In genomic region chr20:47019106-47019824, GRCh38 we compare ENCODE assay signal across 12 cellular contexts.
A peak's percentile ranks its signal among the peaks of the same experiment; 100 is the strongest.
DNase-seq lines count a peak whose midpoint lies in the region; ATAC-seq and TF ChIP-seq lines count a peak whose summit lies in the region.
"Had no signal": no experiment of that assay in that cellular context is flagged by ENCODE, and none has a peak within 500 bp of the region (broad histone marks: within the 10 kb centered on the region; RNA-seq: fewer than 3 reads in every experiment).

No MANE protein-coding gene starts in this region.

- H3K27me3 ChIP-seq in SK-N-SH (ENCODE audit: insufficient read depth) (no peaks in the 10 kb centered on the region; the same call in 1 of the 2 replicates), heart left ventricle (no peaks in the 10 kb centered on the region), PC-9 (ENCODE audit: insufficient read depth, low read depth) (peaks cover 66% of the 10 kb centered on the region)

- no TSS peak for BruUV-seq in PC-9 (replicated peaks; lab: Mats Ljungman, UMichigan)

- no peak for TF ChIP-seq POLR2A in heart left ventricle (IDR thresholded peaks at IDR 0.05)

- no peaks in the 10 kb centered on the region for H3F3A ChIP-seq in SK-N-SH (replicated peaks; ENCODE audit: insufficient read depth)
- H3F3A ChIP-seq in PC-9 (ENCODE audit: insufficient read depth, low read depth), result no peaks in the 10 kb centered on the region

- ATAC-seq in heart left ventricle (peak in 3 of 4 donors; percentile 37 to 71 (median 54)), GM21447 (IDR thresholded peaks at IDR 0.05; ENCODE audit: unreplicated experiment) (no peak)

- H2AFZ ChIP-seq in SK-N-SH (ENCODE audit: low read depth) (no peak overlapping the region), PC-9 (no peak overlapping the region)

- H3K9me2 ChIP-seq in SK-N-SH (no peaks in the 10 kb centered on the region), PC-9 (ENCODE audit: insufficient read depth) (no peaks in the 10 kb centered on the region)

- TF ChIP-seq CTCF in SK-N-SH (IDR thresholded peaks at IDR 0.05) (no peak), heart left ventricle (IDR thresholded peaks at IDR 0.05) (no peak), PC-9 (conservative IDR thresholded peaks at IDR 0.05) (no peak)

- H3K9ac ChIP-seq in SK-N-SH, result no peak overlapping the region

- no peak overlapping the region for H3K4me3 ChIP-seq in SK-N-SH (ENCODE audit: low read depth in 2 of 2, low read length in 1 of 2)
- H3K4me3 ChIP-seq in heart left ventricle, result no peak overlapping the region
- no peak overlapping the region for H3K4me3 ChIP-seq in skeletal muscle cell (ENCODE audit: low read depth, low read length)
- H3K4me3 ChIP-seq in PC-9, result no peak overlapping the region

- H3K4me2 ChIP-seq in SK-N-SH, result no peak overlapping the region
- no peak overlapping the region for H3K4me2 ChIP-seq in PC-9

- H3K36me3 ChIP-seq in SK-N-SH (replicated peaks in 1 of 2; ENCODE audit: control insufficient read depth in 1 of 2, insufficient read depth in 2 of 2, low read length in 1 of 2) (no peaks in the 10 kb centered on the region), heart left ventricle (no peaks in the 10 kb centered on the region), PC-9 (ENCODE audit: low read depth) (no peaks in the 10 kb centered on the region)

- no peaks in the 10 kb centered on the region for H3K79me2 ChIP-seq in SK-N-SH (ENCODE audit: insufficient read depth)
- H3K79me2 ChIP-seq in PC-9 (ENCODE audit: low read depth), result no peaks in the 10 kb centered on the region

- H3K4me1 ChIP-seq in SK-N-SH (ENCODE audit: control insufficient read depth in 1 of 2, insufficient read depth in 2 of 2, low read depth in 1 of 2, low read length in 1 of 2) (peaks cover 0 to 5% of the 10 kb centered on the region in 2 experiments; a peak in 1 of 4 replicates), heart left ventricle (peaks cover 0 to 7% (median 0%) of the 10 kb centered on the region in 12 donors), PC-9 (replicated peaks; ENCODE audit: insufficient read depth) (no peaks in the 10 kb centered on the region)

- 23% methylated on average over 8 of the region's 8 CpGs for WGBS in SK-N-SH (ENCODE audit: low lambda C conversion rate)
- 29 to 38% (median 37%) methylated on average over 8 of the region's 8 CpGs for WGBS in heart left ventricle, 4 donors

- H3K27ac ChIP-seq in SK-N-SH (ENCODE audit: low read depth in 2 of 2, low read length in 1 of 2) (no peak overlapping the region), heart left ventricle (no peak overlapping the region), PC-9 (no peak overlapping the region)

- no peak for TF ChIP-seq EP300 in SK-N-SH (IDR thresholded peaks at IDR 0.05; ENCODE audit: borderline replicate concordance in 1 of 2, low read depth in 1 of 2, low read length in 1 of 2)

- POLR2A ChIA-PET in SK-N-SH (lab: Yijun Ruan, JAX) (no interaction called here), PC-9 (lab: Charles Lee; ENCODE audit: unreplicated experiment) (no interaction called here)

- H3K9me3 ChIP-seq in SK-N-SH (no peaks in the 10 kb centered on the region), heart left ventricle (no peaks in the 10 kb centered on the region), PC-9 (ENCODE audit: insufficient read depth, low read depth) (no peaks in the 10 kb centered on the region)

- TF ChIP-seq RAD21 in SK-N-SH (IDR thresholded peaks at IDR 0.05; ENCODE audit: low read length), result no peak

- intact Hi-C loops in heart left ventricle (cut with DNase I) (loop anchor here in 1 of 10 donors (5.0 kb wide), 1 partner anchor 1088 kb away; no protein-coding TSS in a partner anchor), PC-9 (cut with micrococcal nuclease; ENCODE audit: unreplicated experiment) (no loop called here)

- CTCF ChIA-PET in SK-N-SH (lab: Yijun Ruan, JAX), result interaction anchor here (0.8 kb wide), 1 partner anchor 26 kb away, joined by 3 read pairs; no protein-coding TSS in a partner anchor
- CTCF ChIA-PET in PC-9 (lab: Charles Lee), result no interaction called here

- DNase-seq in GM03348 (ENCODE audit: low spot score), result peak; percentile 73
- DNase-seq in SK-N-SH, result peak; percentile 45
- no peak for DNase-seq in heart left ventricle
- peak; percentile 7 for DNase-seq in skeletal muscle cell (ENCODE audit: low read depth)
- no peak for DNase-seq in stimulated activated CD4-positive, alpha-beta T cell treated with anti-CD3 and anti-CD28 coated beads, Interleukin-15, amount 100 ng/mL, for 24 hours
- no peak for DNase-seq in germinal center (ENCODE audit: low spot score)
- DNase-seq in PC-9, result no peak
- DNase-seq: activated CD8-positive, alpha-beta memory T cell treated with anti-CD3 and anti-CD28 coated beads for 24 hours; activated naive CD8-positive, alpha-beta T cell treated with anti-CD3 and anti-CD28 coated beads, Interleukin-2, amount 10 ng/mL, durations not matched to agents 7 days and 5 days; COR-L47; endodermal cell had no signal

- H4K20me1 ChIP-seq in SK-N-SH (ENCODE audit: insufficient read depth), result no peaks in the 10 kb centered on the region
- no peaks in the 10 kb centered on the region for H4K20me1 ChIP-seq in PC-9 (ENCODE audit: insufficient read depth)

TF ChIP-seq in SK-N-SH, 30 proteins besides CTCF, POLR2A, EP300 and RAD21:
- TF ChIP-seq NRF1 (IDR thresholded peaks at IDR 0.05; ENCODE audit: low read depth, low read length) (no peak), JUND (IDR thresholded peaks at IDR 0.05) (no peak), ELF1 (IDR thresholded peaks at IDR 0.05) (no peak)

Comparison
In these comparisons a context has a peak if more than half of its experiments do, and no peak if none do; other contexts are left out.
1. DNase-seq: peak in GM03348 (single experiment), SK-N-SH (single experiment) and skeletal muscle cell (single experiment); none in heart left ventricle (0 of 5), stimulated activated CD4-positive, alpha-beta T cell treated with anti-CD3 and anti-CD28 coated beads, Interleukin-15, amount 100 ng/mL, for 24 hours (single experiment), germinal center (single experiment) and PC-9 (0 of 2).